23 cellular contexts compared by ENCODE assay signal in genomic region chr12:12263909-12264308, GRCh38. TPM values are rescaled to one million over a fixed set of nuclear protein-coding genes. Genes with fewer than 3 reads are reported as not detected.
DNase-seq lines count a peak whose midpoint lies in the region; ATAC-seq and TF ChIP-seq lines count a peak whose summit lies in the region.
"Had no signal": no experiment of that assay in that cellular context is flagged by ENCODE, and none has a peak within 500 bp of the region (broad histone marks: within the 10 kb centered on the region; RNA-seq: fewer than 3 reads in every experiment).

No MANE protein-coding gene starts in this region.

- no peak overlapping the region for H2AFZ ChIP-seq in SK-N-SH (ENCODE audit: low read depth)
- H2AFZ ChIP-seq in mammary epithelial cell (ENCODE audit: low read depth, low read length) = no peak overlapping the region

- dilution Hi-C loops in mammary epithelial cell (cut with HindIII; ENCODE audit: low sequenced_read_pairs) = no loop called here

- in situ Hi-C loops in mammary epithelial cell (cut with MboI; ENCODE audit: low sequenced_read_pairs in 2 of 2) = no loop called here

- peaks cover 0 to 3% of the 10 kb centered on the region in 2 experiments for H3K36me3 ChIP-seq in SK-N-SH (replicated peaks in 1 of 2; ENCODE audit: control insufficient read depth in 1 of 2, insufficient read depth in 2 of 2, low read length in 1 of 2)
- H3K36me3 ChIP-seq in mammary epithelial cell (ENCODE audit: insufficient read depth, low read length) = no peaks in the 10 kb centered on the region
- H3K36me3 ChIP-seq: gastroesophageal sphincter, WERI-Rb-1 had no signal

- H4K20me1 ChIP-seq in SK-N-SH (ENCODE audit: insufficient read depth) (peaks cover 60% of the 10 kb centered on the region), mammary epithelial cell (ENCODE audit: insufficient read depth, low read length) (no peaks in the 10 kb centered on the region)

- ATAC-seq in SK-N-SH treated with all-trans-retinoic acid at 6 μM for 48 hours = no peak
- ATAC-seq in activated naive CD8-positive, alpha-beta T cell treated with anti-CD3 and anti-CD28 coated beads, Interleukin-2, amount 50 U/mL, for 24 hours = no peak
- ATAC-seq in natural killer cell = no peak
- ATAC-seq: activated T-helper 17 cell treated with anti-CD3 and anti-CD28 coated beads, Interleukin-2, amount 50 U/mL, for 72 hours; gastroesophageal sphincter; K562 had no signal

- H3K4me1 Mint-ChIP-seq in nephron progenitor cell (peaks cover 30% of the 10 kb centered on the region), natural killer cell (peaks cover 11 to 20% of the 10 kb centered on the region in 2 donors)
- peaks cover 19% of the 10 kb centered on the region for H3K4me1 Mint-ChIP-seq in activated naive CD8-positive, alpha-beta T cell treated with anti-CD3 and anti-CD28 coated beads, Interleukin-2, amount 50 U/mL, for 24 hours

- TF ChIP-seq RAD21 in SK-N-SH (IDR thresholded peaks at IDR 0.05; ENCODE audit: low read length) = no peak

- WGBS in SK-N-SH (ENCODE audit: low lambda C conversion rate) = 54% methylated on average over 2 of the region's 2 CpGs
- WGBS in mammary epithelial cell (ENCODE audit: low coverage, missing lambda C conversion rate) = 24% methylated on average over 2 of the region's 2 CpGs

- H3K36me3 Mint-ChIP-seq in nephron progenitor cell (ENCODE audit: low read depth) = peaks cover 47% of the 10 kb centered on the region
- peaks cover 2% of the 10 kb centered on the region for H3K36me3 Mint-ChIP-seq in activated naive CD8-positive, alpha-beta T cell treated with anti-CD3 and anti-CD28 coated beads, Interleukin-2, amount 50 U/mL, for 24 hours (ENCODE audit: low read depth)
- no peaks in the 10 kb centered on the region for H3K36me3 Mint-ChIP-seq in natural killer cell
- H3K36me3 Mint-ChIP-seq: memory B cell had no signal

- H3K9me3 Mint-ChIP-seq in nephron progenitor cell = peaks cover 28% of the 10 kb centered on the region
- no peaks in the 10 kb centered on the region for H3K9me3 Mint-ChIP-seq in activated naive CD8-positive, alpha-beta T cell treated with anti-CD3 and anti-CD28 coated beads, Interleukin-2, amount 50 U/mL, for 24 hours
- no peaks in the 10 kb centered on the region for H3K9me3 Mint-ChIP-seq in natural killer cell
- H3K9me3 Mint-ChIP-seq: activated T-helper 17 cell treated with anti-CD3 and anti-CD28 coated beads, Interleukin-2, amount 50 U/mL, for 72 hours; memory B cell had no signal

- H3K4me2 ChIP-seq in SK-N-SH (peak overlapping the region; percentile 90; the same call in 1 of the 2 replicates), mammary epithelial cell (ENCODE audit: insufficient read depth, low read depth, low read length) (peak overlapping the region; percentile 99)

- H3K9ac ChIP-seq in SK-N-SH (no peak overlapping the region; the same call in 1 of the 2 replicates), mammary epithelial cell (ENCODE audit: insufficient read depth, low read length) (no peak overlapping the region)

- POLR2A ChIA-PET in SK-N-SH (lab: Yijun Ruan, JAX) = no interaction called here

- H3K4me1 ChIP-seq in SK-N-SH (ENCODE audit: control insufficient read depth in 1 of 2, insufficient read depth in 2 of 2, low read depth in 1 of 2, low read length in 1 of 2) (peaks cover 5 to 9% of the 10 kb centered on the region in 2 experiments; a peak in 3 of 4 replicates), mammary epithelial cell (ENCODE audit: insufficient read depth, low read length) (peaks cover 18% of the 10 kb centered on the region)

- H3K9me2 ChIP-seq in SK-N-SH = no peaks in the 10 kb centered on the region

- intact Hi-C loops in mammary epithelial cell (cut with micrococcal nuclease) (loop anchor here (2.0 kb wide), 1 partner anchor 183 kb away; no protein-coding TSS in a partner anchor), natural killer cell (cut with micrococcal nuclease) (no loop called here)

- no peak overlapping the region for H3K27ac ChIP-seq in SK-N-SH (ENCODE audit: low read depth in 2 of 2, low read length in 1 of 2)
- no peak overlapping the region for H3K27ac ChIP-seq in mammary epithelial cell (ENCODE audit: insufficient read depth, low read depth, low read length)
- H3K27ac ChIP-seq: 22Rv1, C4-2B, RWPE1, WERI-Rb-1 had no signal

- DNase-seq in SK-N-SH = no peak
- no peak for DNase-seq in mammary epithelial cell
- no peak for DNase-seq in nephron progenitor cell
- DNase-seq in NCI-H748 treated with DMSO at 0.1 percent for 48 hours (lab: John Stamatoyannopoulos, UW) = no peak
- no peak for DNase-seq in activated naive CD8-positive, alpha-beta T cell treated with anti-CD3 and anti-CD28 coated beads, Interleukin-2, amount 50 U/mL, for 24 hours
- no peak for DNase-seq in NCI-H1694 (lab: John Stamatoyannopoulos, UW)
- DNase-seq in natural killer cell = no peak
- DNase-seq: activated CD8-positive, alpha-beta memory T cell treated with anti-CD3 and anti-CD28 coated beads for 24 hours; amygdala; NCI-H1105; nucleus accumbens; stimulated activated CD4-positive, alpha-beta T cell treated with anti-CD3 and anti-CD28 coated beads, Interleukin-4, amount 100 ng/mL, for 24 hours; stimulated activated CD8-positive, alpha-beta memory T cell treated with anti-CD3 and anti-CD28 coated beads, Interleukin-4, amount 100 ng/mL, for 48 hours; T-helper 1 cell; WERI-Rb-1 had no signal

- BruUV-seq in mammary epithelial cell (replicated peaks; lab: Mats Ljungman, UMichigan) = no TSS peak

- H3K9me3 ChIP-seq in SK-N-SH (no peaks in the 10 kb centered on the region), mammary epithelial cell (replicated peaks; ENCODE audit: insufficient read depth, low read length) (no peaks in the 10 kb centered on the region)
- H3K9me3 ChIP-seq: gastroesophageal sphincter had no signal

- TF ChIP-seq CTCF in SK-N-SH (IDR thresholded peaks at IDR 0.05) (no peak), mammary epithelial cell (conservative IDR thresholded peaks at IDR 0.05 in 1 of 2, IDR thresholded peaks at IDR 0.05 in 1 of 2; ENCODE audit: extremely low read depth in 1 of 2, insufficient read depth in 1 of 2, low read depth in 1 of 2, low read length in 2 of 2) (no peak), nephron progenitor cell (IDR thresholded peaks at IDR 0.05) (no peak), natural killer cell (IDR thresholded peaks at IDR 0.05) (no peak)

- H3F3A ChIP-seq in SK-N-SH (replicated peaks; ENCODE audit: insufficient read depth) = no peaks in the 10 kb centered on the region

- H3K27ac Mint-ChIP-seq in nephron progenitor cell (no peak overlapping the region), natural killer cell (no peak overlapping the region)
- no peak overlapping the region for H3K27ac Mint-ChIP-seq in activated naive CD8-positive, alpha-beta T cell treated with anti-CD3 and anti-CD28 coated beads, Interleukin-2, amount 50 U/mL, for 24 hours
- H3K27ac Mint-ChIP-seq: activated T-helper 17 cell treated with anti-CD3 and anti-CD28 coated beads, Interleukin-2, amount 50 U/mL, for 72 hours; memory B cell had no signal

- TF ChIP-seq EP300 in SK-N-SH (IDR thresholded peaks at IDR 0.05; ENCODE audit: borderline replicate concordance in 1 of 2, low read depth in 1 of 2, low read length in 1 of 2) = no peak

- H3K79me2 ChIP-seq in SK-N-SH (ENCODE audit: insufficient read depth) (peaks cover 78% of the 10 kb centered on the region), mammary epithelial cell (ENCODE audit: insufficient read depth, low read length) (peaks cover 76% of the 10 kb centered on the region)

- no peaks in the 10 kb centered on the region for H3K27me3 ChIP-seq in SK-N-SH (ENCODE audit: insufficient read depth)
- H3K27me3 ChIP-seq in mammary epithelial cell (ENCODE audit: insufficient read depth, low read length) = no peaks in the 10 kb centered on the region
- H3K27me3 ChIP-seq: gastroesophageal sphincter had no signal

- H3K4me3 ChIP-seq in SK-N-SH (ENCODE audit: low read depth in 2 of 2, low read length in 1 of 2) (no peak overlapping the region), mammary epithelial cell (replicated peaks in 1 of 3; ENCODE audit: insufficient read depth in 1 of 3, low read depth in 2 of 3, low read length in 3 of 3) (no peak overlapping the region)

- H3K27me3 Mint-ChIP-seq in nephron progenitor cell (ENCODE audit: low read depth, poor library complexity) (peaks cover 2% of the 10 kb centered on the region), natural killer cell (ENCODE audit: low read depth in 2 of 2) (peaks cover 41 to 53% of the 10 kb centered on the region in 2 donors)
- H3K27me3 Mint-ChIP-seq in activated naive CD8-positive, alpha-beta T cell treated with anti-CD3 and anti-CD28 coated beads, Interleukin-2, amount 50 U/mL, for 24 hours = peaks cover 33% of the 10 kb centered on the region

- peak overlapping the region; percentile 93 for H3K4me3 Mint-ChIP-seq in nephron progenitor cell
- H3K4me3 Mint-ChIP-seq in activated naive CD8-positive, alpha-beta T cell treated with anti-CD3 and anti-CD28 coated beads, Interleukin-2, amount 50 U/mL, for 24 hours = no peak overlapping the region
- no peak overlapping the region for H3K4me3 Mint-ChIP-seq in natural killer cell
- H3K4me3 Mint-ChIP-seq: memory B cell had no signal

- CTCF ChIA-PET in SK-N-SH (lab: Yijun Ruan, JAX) (interaction anchor here (1.0 to 1.2 kb wide), 2 partner anchors 176 to 231 kb away, joined by 4 read pairs; no protein-coding TSS in a partner anchor), mammary epithelial cell (lab: Charles Lee; ENCODE audit: low non-redundant PET) (no interaction called here)

TF ChIP-seq in SK-N-SH treated with all-trans-retinoic acid at 6 μM for 48 hours, 23 proteins besides CTCF, POLR2A, EP300 and RAD21 (continues in another document):
- TF ChIP-seq PPARA (CRISPR knock-in tag; IDR thresholded peaks at IDR 0.05; ENCODE audit: borderline replicate concordance) (no peak), ZFP3 (CRISPR knock-in tag; IDR thresholded peaks at IDR 0.05) (no peak), GLIS3 (CRISPR knock-in tag; IDR thresholded peaks at IDR 0.05) (no peak), ESRRG (CRISPR knock-in tag; IDR thresholded peaks at IDR 0.05) (no peak)

RNA-seq across cellular contexts. Expression of gene LRP6, which starts 2.9 kb away (rescaled TPM):
- polyA plus RNA-seq in SK-N-SH (2012; rRNA removed) = 13.7 and 15.3 TPM in 2 replicates
- 8.7 and 10.2 TPM in 2 replicates for polyA plus RNA-seq in SK-N-SH (2012; cell fraction: cytosol; rRNA removed)
- 25.5 and 41.7 TPM in 2 replicates for polyA plus RNA-seq in SK-N-SH (2012; cell fraction: nucleus; rRNA removed)
- 10 to 100 TPM; 19.2 to 27.7 TPM for total RNA-seq in mammary epithelial cell
- polyA plus RNA-seq in mammary epithelial cell = 13.9 TPM
- polyA minus RNA-seq in mammary epithelial cell = 216 TPM
- under 1 TPM in 2 of 3 donors, not detected in 1; 0.05 to 0.33 TPM for total RNA-seq in natural killer cell

Comparison
In these comparisons a context has a peak if more than half of its experiments do, and no peak if none do; other contexts are left out.
1. RNA of gene LRP6, which starts 2.9 kb away (total RNA-seq): 19.2 to 27.7 TPM in mammary epithelial cell; 0.05 to 0.33 TPM in natural killer cell; every median in the first group is over 10 times any median in the second.